Comparison of ENCODE assay signal across 13 cellular contexts in the genomic region with DNA sequence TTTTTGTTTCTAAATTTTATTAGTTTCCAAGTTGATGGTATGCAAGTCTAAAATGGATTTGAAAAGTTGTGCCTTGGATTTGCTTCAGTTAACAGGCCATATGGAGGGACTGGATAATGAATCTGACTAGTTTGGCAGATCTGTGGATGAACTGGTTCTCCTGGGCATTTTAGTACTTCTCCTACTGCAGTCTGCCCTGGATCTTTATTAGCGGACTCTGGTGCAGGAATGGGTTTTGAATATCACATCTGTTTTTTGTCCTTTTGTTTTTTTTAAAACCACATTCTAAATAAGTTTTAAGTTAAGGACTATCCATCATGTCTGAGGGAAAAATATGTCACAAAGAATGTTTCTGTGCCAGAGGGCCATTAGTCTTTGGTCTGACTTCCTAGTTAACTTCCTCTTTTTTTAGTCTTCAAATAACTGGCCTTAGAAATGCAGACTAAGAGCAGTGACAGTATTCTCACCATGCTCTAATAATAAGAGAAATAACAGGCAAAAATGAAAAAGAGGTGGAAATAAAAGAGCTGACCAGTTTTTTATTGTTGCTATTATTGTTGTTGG. TPM values are rescaled to one million over a fixed set of nuclear protein-coding genes. Genes with fewer than 3 reads are reported as not detected.
DNase-seq lines count a peak whose midpoint lies in the region; ATAC-seq and TF ChIP-seq lines count a peak whose summit lies in the region.
"Had no signal": no experiment of that assay in that cellular context is flagged by ENCODE, and none has a peak within 500 bp of the region (broad histone marks: within the 10 kb centered on the region; RNA-seq: fewer than 3 reads in every experiment).

No MANE protein-coding gene starts in this region.

- TF ChIP-seq CTCF in GM12865 (IDR thresholded peaks at IDR 0.05; ENCODE audit: insufficient read depth, low read depth, low read length, missing control alignments), result no peak
- no peak for TF ChIP-seq CTCF in chondrocyte (IDR thresholded peaks at IDR 0.05)

- H3K4me3 Mint-ChIP-seq in chondrocyte (ENCODE audit: unreplicated experiment), result no peak overlapping the region
- H3K4me3 Mint-ChIP-seq: natural killer cell had no signal

- peaks cover 4% of the 10 kb centered on the region for H3K36me3 Mint-ChIP-seq in chondrocyte (ENCODE audit: low read depth)

- H3K4me3 ChIP-seq in GM12865 (ENCODE audit: low read depth, low read length), result no peak overlapping the region
- H3K4me3 ChIP-seq: right lobe of liver had no signal

- H3K4me1 Mint-ChIP-seq in chondrocyte (ENCODE audit: low read depth), result no peaks in the 10 kb centered on the region
- H3K4me1 Mint-ChIP-seq: natural killer cell had no signal

- no peaks in the 10 kb centered on the region for H3K9me3 Mint-ChIP-seq in chondrocyte (ENCODE audit: low read depth)
- H3K9me3 Mint-ChIP-seq: natural killer cell had no signal

- peak; percentile 11 for DNase-seq in GM12865 (ENCODE audit: low read depth)
- peak; percentile 93 for DNase-seq in MV-4-11 (lab: John Stamatoyannopoulos, UW)
- DNase-seq in dermis blood vessel endothelial cell, result peak; percentile 22
- no peak for DNase-seq in chondrocyte (ENCODE audit: low spot score)
- DNase-seq: activated gamma-delta T cell treated with Interleukin-2 at 50 U/mL for 16 hours, natural killer cell, NCI-H2107, right lobe of liver, SHP77 treated with DMSO at 0.1 percent for 48 hours had no signal

- H3K27me3 Mint-ChIP-seq in chondrocyte (ENCODE audit: low read depth), result no peaks in the 10 kb centered on the region

- no peak overlapping the region for H3K27ac Mint-ChIP-seq in chondrocyte (ENCODE audit: unreplicated experiment)
- H3K27ac Mint-ChIP-seq: natural killer cell had no signal

- ATAC-seq in GM21786 (IDR thresholded peaks at IDR 0.05; ENCODE audit: unreplicated experiment), result peak; percentile 79
- no peak for ATAC-seq in GM18519 (IDR thresholded peaks at IDR 0.05; ENCODE audit: low FRiP score, unreplicated experiment)
- ATAC-seq in HG03520 (IDR thresholded peaks at IDR 0.05; ENCODE audit: unreplicated experiment), result no peak
- no peak for ATAC-seq in GM21515 (IDR thresholded peaks at IDR 0.05; ENCODE audit: unreplicated experiment)
- ATAC-seq: natural killer cell, right lobe of liver had no signal

RNA-seq across cellular contexts. Expression of a gene that starts 13.9 kb away (rescaled TPM):
- total RNA-seq in dermis blood vessel endothelial cell (27.8 and 29.4 TPM in 2 replicates), chondrocyte (14.0 to 16.7 TPM (median 14.9 TPM) in 3 replicates)
